Comparison of ENCODE assay signal across 24 cellular contexts in genomic region chr16:70754874-70755600, GRCh38. TPM values are rescaled to one million over a fixed set of nuclear protein-coding genes. Genes with fewer than 3 reads are reported as not detected.
DNase-seq lines count a peak whose midpoint lies in the region; ATAC-seq and TF ChIP-seq lines count a peak whose summit lies in the region.
"Had no signal": no experiment of that assay in that cellular context is flagged by ENCODE, and none has a peak within 500 bp of the region (broad histone marks: within the 10 kb centered on the region; RNA-seq: fewer than 3 reads in every experiment).

No MANE protein-coding gene starts in this region.

- H3K27ac ChIP-seq in smooth muscle cell (ENCODE audit: low read depth): no peak overlapping the region
- H3K27ac ChIP-seq: epithelial cell of prostate, PC-9, psoas muscle, SJSA1 had no signal

- peak overlapping the region; percentile 43 for H3K27ac Mint-ChIP-seq in activated T-helper 17 cell treated with anti-CD3 and anti-CD28 coated beads, Interleukin-2, amount 50 U/mL, for 72 hours
- peak overlapping the region; percentile 94 for H3K27ac Mint-ChIP-seq in chondrocyte (ENCODE audit: unreplicated experiment)
- H3K27ac Mint-ChIP-seq: activated B cell treated with CpG ODN at 0.5 μM for 24 hours; activated naive CD8-positive, alpha-beta T cell treated with anti-CD3 and anti-CD28 coated beads, Interleukin-2, amount 10 ng/mL, durations not matched to agents 7 days and 5 days; activated T-cell treated with anti-CD3 and anti-CD28 coated beads, Interleukin-2, amount 50 U/mL, for 72 hours had no signal

- H3K27me3 ChIP-seq in smooth muscle cell (ENCODE audit: low read depth): no peaks in the 10 kb centered on the region
- H3K27me3 ChIP-seq: SJSA1, upper lobe of left lung had no signal

- no peaks in the 10 kb centered on the region for H3K4me1 Mint-ChIP-seq in activated T-helper 17 cell treated with anti-CD3 and anti-CD28 coated beads, Interleukin-2, amount 50 U/mL, for 72 hours
- peaks cover 80% of the 10 kb centered on the region for H3K4me1 Mint-ChIP-seq in chondrocyte (ENCODE audit: low read depth)
- H3K4me1 Mint-ChIP-seq: activated B cell treated with CpG ODN at 0.5 μM for 24 hours had no signal

- H3K4me3 Mint-ChIP-seq in activated T-helper 17 cell treated with anti-CD3 and anti-CD28 coated beads, Interleukin-2, amount 50 U/mL, for 72 hours: no peak overlapping the region
- peak overlapping the region; percentile 26 for H3K4me3 Mint-ChIP-seq in chondrocyte (ENCODE audit: unreplicated experiment)
- H3K4me3 Mint-ChIP-seq: activated B cell treated with CpG ODN at 0.5 μM for 24 hours; activated naive CD8-positive, alpha-beta T cell treated with anti-CD3 and anti-CD28 coated beads, Interleukin-2, amount 10 ng/mL, durations not matched to agents 7 days and 5 days; activated T-cell treated with anti-CD3 and anti-CD28 coated beads, Interleukin-2, amount 50 U/mL, for 72 hours; naive thymus-derived CD8-positive, alpha-beta T cell had no signal

- no peak for TF ChIP-seq CTCF in chondrocyte (IDR thresholded peaks at IDR 0.05)
- no peak for TF ChIP-seq CTCF in mucosa of descending colon (IDR thresholded peaks at IDR 0.05)
- TF ChIP-seq CTCF in smooth muscle cell (IDR thresholded peaks at IDR 0.05; ENCODE audit: borderline replicate concordance, insufficient read depth, poor library complexity, severe bottlenecking): no peak

- H2AFZ ChIP-seq in smooth muscle cell (ENCODE audit: low read depth): no peak overlapping the region
- H2AFZ ChIP-seq: PC-9 had no signal

- ATAC-seq in activated T-helper 17 cell treated with anti-CD3 and anti-CD28 coated beads, Interleukin-2, amount 50 U/mL, for 72 hours (replicated peaks): no peak
- ATAC-seq in mucosa of descending colon: no peak
- no peak for ATAC-seq in HG02678 (IDR thresholded peaks at IDR 0.05; ENCODE audit: unreplicated experiment)
- ATAC-seq: activated T-cell treated with anti-CD3 and anti-CD28 coated beads, Interleukin-2, amount 50 U/mL, for 72 hours; naive thymus-derived CD8-positive, alpha-beta T cell; psoas muscle; stimulated activated naive CD8-positive, alpha-beta T cell treated with anti-CD3 and anti-CD28 coated beads, Interleukin-15, Interleukin-2, amounts not matched to agents 100 U/mL and 50 U/mL, for 24 hours had no signal

- H3K4me1 ChIP-seq in mucosa of descending colon (ENCODE audit: low read depth) (peaks cover 17% of the 10 kb centered on the region), smooth muscle cell (ENCODE audit: low read depth) (no peaks in the 10 kb centered on the region)

- H3K9me3 Mint-ChIP-seq in activated T-helper 17 cell treated with anti-CD3 and anti-CD28 coated beads, Interleukin-2, amount 50 U/mL, for 72 hours: no peaks in the 10 kb centered on the region
- no peaks in the 10 kb centered on the region for H3K9me3 Mint-ChIP-seq in chondrocyte (ENCODE audit: low read depth)
- H3K9me3 Mint-ChIP-seq: activated B cell treated with CpG ODN at 0.5 μM for 24 hours; activated naive CD8-positive, alpha-beta T cell treated with anti-CD3 and anti-CD28 coated beads, Interleukin-2, amount 10 ng/mL, durations not matched to agents 7 days and 5 days; activated T-cell treated with anti-CD3 and anti-CD28 coated beads, Interleukin-2, amount 50 U/mL, for 72 hours; naive thymus-derived CD8-positive, alpha-beta T cell had no signal

- DNase-seq in chondrocyte (ENCODE audit: low spot score) (peak; percentile 84), mucosa of descending colon (peak in 2 of 3 donors; percentile 15 to 31), superior temporal gyrus (ENCODE audit: extremely low spot score) (peak; percentile 30), smooth muscle cell (lab: John Stamatoyannopoulos, UW; ENCODE audit: unreplicated experiment) (no peak), AG08396 (ENCODE audit: low spot score) (no peak)
- DNase-seq: activated B cell treated with CpG ODN at 0.5 μM for 24 hours; activated naive CD8-positive, alpha-beta T cell treated with anti-CD3 and anti-CD28 coated beads, Interleukin-2, amount 10 ng/mL, durations not matched to agents 7 days and 5 days; activated T-cell treated with anti-CD3 and anti-CD28 coated beads, Interleukin-2, amount 50 U/mL, for 72 hours; Caco-2; H7; Karpas-422; NCI-H1048; NCI-H187 treated with DMSO at 0.1 percent for 48 hours; NCI-H226; NCI-H82; PC-9; stimulated activated naive CD8-positive, alpha-beta T cell treated with anti-CD3 and anti-CD28 coated beads, Interleukin-15, Interleukin-2, amounts not matched to agents 100 U/mL and 50 U/mL, for 24 hours had no signal

- no peaks in the 10 kb centered on the region for H3K36me3 ChIP-seq in mucosa of descending colon (ENCODE audit: low read depth)
- H3K36me3 ChIP-seq in smooth muscle cell (ENCODE audit: low read depth): no peaks in the 10 kb centered on the region

- no peak overlapping the region for H3K9ac ChIP-seq in smooth muscle cell (ENCODE audit: low read depth)

- H3K79me2 ChIP-seq in smooth muscle cell (ENCODE audit: low read depth): no peaks in the 10 kb centered on the region

- H3K4me2 ChIP-seq in smooth muscle cell: no peak overlapping the region
- H3K4me2 ChIP-seq: PC-9 had no signal

- no peak overlapping the region for H3K4me3 ChIP-seq in mucosa of descending colon
- H3K4me3 ChIP-seq in smooth muscle cell: no peak overlapping the region
- H3K4me3 ChIP-seq: PC-9, psoas muscle, SJSA1, upper lobe of left lung had no signal

- H3K9me3 ChIP-seq in mucosa of descending colon: no peaks in the 10 kb centered on the region
- H3K9me3 ChIP-seq in smooth muscle cell (replicated peaks; ENCODE audit: low read depth): no peaks in the 10 kb centered on the region
- H3K9me3 ChIP-seq: Caco-2, psoas muscle, SJSA1, upper lobe of left lung had no signal

- intact Hi-C loops in mucosa of descending colon (cut with DNase I, micrococcal nuclease): no loop called here

- no peaks in the 10 kb centered on the region for H3F3A ChIP-seq in smooth muscle cell (ENCODE audit: low read depth)

- peaks cover 24% of the 10 kb centered on the region for H3K36me3 Mint-ChIP-seq in activated T-helper 17 cell treated with anti-CD3 and anti-CD28 coated beads, Interleukin-2, amount 50 U/mL, for 72 hours (ENCODE audit: low read depth)
- peaks cover 12% of the 10 kb centered on the region for H3K36me3 Mint-ChIP-seq in chondrocyte (ENCODE audit: low read depth)

- H4K20me1 ChIP-seq in smooth muscle cell (ENCODE audit: low read depth): no peaks in the 10 kb centered on the region

- H3K27me3 Mint-ChIP-seq in activated T-helper 17 cell treated with anti-CD3 and anti-CD28 coated beads, Interleukin-2, amount 50 U/mL, for 72 hours: no peaks in the 10 kb centered on the region
- no peaks in the 10 kb centered on the region for H3K27me3 Mint-ChIP-seq in chondrocyte (ENCODE audit: low read depth)
- H3K27me3 Mint-ChIP-seq: activated B cell treated with CpG ODN at 0.5 μM for 24 hours; activated naive CD8-positive, alpha-beta T cell treated with anti-CD3 and anti-CD28 coated beads, Interleukin-2, amount 10 ng/mL, durations not matched to agents 7 days and 5 days; naive thymus-derived CD8-positive, alpha-beta T cell had no signal

- WGBS in smooth muscle cell (ENCODE audit: low lambda C conversion rate): 96% methylated on average over 12 of the region's 12 CpGs

RNA-seq across cellular contexts. Expression of gene VAC14, which starts 45.9 kb away (rescaled TPM):
- 10 to 100 TPM; 22.4 to 34.9 TPM for total RNA-seq in activated T-helper 17 cell treated with anti-CD3 and anti-CD28 coated beads, Interleukin-2, amount 50 U/mL, for 72 hours
- total RNA-seq in chondrocyte (35.6 to 40.3 TPM (median 37.9 TPM) in 3 replicates), mucosa of descending colon (10 to 100 TPM; 32.3 to 35.1 (median 32.8) TPM), smooth muscle cell (22.7 and 27.9 TPM in 2 replicates)
- polyA plus RNA-seq in smooth muscle cell: 42.0 and 52.3 TPM in 2 replicates

Comparison
In these comparisons a context has a peak if more than half of its experiments do, and no peak if none do; other contexts are left out.
1. DNase-seq: peak in chondrocyte (single experiment), mucosa of descending colon (2 of 3) and superior temporal gyrus (single experiment); none in smooth muscle cell (single experiment) and AG08396 (single experiment).